Comparison of ENCODE assay signal across 1 cellular context in genomic region chr12:122895757-122896636, GRCh38.
A peak's percentile ranks its signal among the peaks of the same experiment; 100 is the strongest.
TF ChIP-seq lines count a peak whose summit lies in the region.

A gene with protein sequence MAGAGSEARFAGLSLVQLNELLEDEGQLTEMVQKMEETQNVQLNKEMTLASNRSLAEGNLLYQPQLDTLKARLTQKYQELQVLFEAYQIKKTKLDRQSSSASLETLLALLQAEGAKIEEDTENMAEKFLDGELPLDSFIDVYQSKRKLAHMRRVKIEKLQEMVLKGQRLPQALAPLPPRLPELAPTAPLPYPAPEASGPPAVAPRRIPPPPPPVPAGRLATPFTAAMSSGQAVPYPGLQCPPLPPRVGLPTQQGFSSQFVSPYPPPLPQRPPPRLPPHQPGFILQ (minus strand): TSS chr12:122896124. CDS start chr12:122896062, 62 bp downstream.

TF ChIP-seq in K562, 482 proteins besides CTCF, POLR2A, EP300 and RAD21 (continued from another document and continues in another):
- TF ChIP-seq, protein P1, sequence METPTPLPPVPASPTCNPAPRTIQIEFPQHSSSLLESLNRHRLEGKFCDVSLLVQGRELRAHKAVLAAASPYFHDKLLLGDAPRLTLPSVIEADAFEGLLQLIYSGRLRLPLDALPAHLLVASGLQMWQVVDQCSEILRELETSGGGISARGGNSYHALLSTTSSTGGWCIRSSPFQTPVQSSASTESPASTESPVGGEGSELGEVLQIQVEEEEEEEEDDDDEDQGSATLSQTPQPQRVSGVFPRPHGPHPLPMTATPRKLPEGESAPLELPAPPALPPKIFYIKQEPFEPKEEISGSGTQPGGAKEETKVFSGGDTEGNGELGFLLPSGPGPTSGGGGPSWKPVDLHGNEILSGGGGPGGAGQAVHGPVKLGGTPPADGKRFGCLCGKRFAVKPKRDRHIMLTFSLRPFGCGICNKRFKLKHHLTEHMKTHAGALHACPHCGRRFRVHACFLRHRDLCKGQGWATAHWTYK (CRISPR knock-in tag; IDR thresholded peaks at IDR 0.05): 0 out of 2 replicates have a peak, but pooled peaks have one; percentile 60
- TF ChIP-seq ZNF232 (CRISPR knock-in tag; IDR thresholded peaks at IDR 0.05): no peak
- TF ChIP-seq ZNF146 (CRISPR knock-in tag; IDR thresholded peaks at IDR 0.05; ENCODE audit: unreplicated experiment): no peak
- peak; percentile 65; the same call in 1 of the 2 replicates for TF ChIP-seq DMBX1 (CRISPR knock-in tag; IDR thresholded peaks at IDR 0.05; ENCODE audit: borderline replicate concordance)
- no peak for TF ChIP-seq ZNF609 (CRISPR knock-in tag; IDR thresholded peaks at IDR 0.05; ENCODE audit: borderline replicate concordance)
- peak; percentile 70 for TF ChIP-seq PHF20 (IDR thresholded peaks at IDR 0.05; ENCODE audit: partially characterized antibody)
- no peak for TF ChIP-seq MCM7 (IDR thresholded peaks at IDR 0.05)
- TF ChIP-seq PHTF2 (CRISPR knock-in tag; IDR thresholded peaks at IDR 0.05): no peak
- TF ChIP-seq, protein P2, sequence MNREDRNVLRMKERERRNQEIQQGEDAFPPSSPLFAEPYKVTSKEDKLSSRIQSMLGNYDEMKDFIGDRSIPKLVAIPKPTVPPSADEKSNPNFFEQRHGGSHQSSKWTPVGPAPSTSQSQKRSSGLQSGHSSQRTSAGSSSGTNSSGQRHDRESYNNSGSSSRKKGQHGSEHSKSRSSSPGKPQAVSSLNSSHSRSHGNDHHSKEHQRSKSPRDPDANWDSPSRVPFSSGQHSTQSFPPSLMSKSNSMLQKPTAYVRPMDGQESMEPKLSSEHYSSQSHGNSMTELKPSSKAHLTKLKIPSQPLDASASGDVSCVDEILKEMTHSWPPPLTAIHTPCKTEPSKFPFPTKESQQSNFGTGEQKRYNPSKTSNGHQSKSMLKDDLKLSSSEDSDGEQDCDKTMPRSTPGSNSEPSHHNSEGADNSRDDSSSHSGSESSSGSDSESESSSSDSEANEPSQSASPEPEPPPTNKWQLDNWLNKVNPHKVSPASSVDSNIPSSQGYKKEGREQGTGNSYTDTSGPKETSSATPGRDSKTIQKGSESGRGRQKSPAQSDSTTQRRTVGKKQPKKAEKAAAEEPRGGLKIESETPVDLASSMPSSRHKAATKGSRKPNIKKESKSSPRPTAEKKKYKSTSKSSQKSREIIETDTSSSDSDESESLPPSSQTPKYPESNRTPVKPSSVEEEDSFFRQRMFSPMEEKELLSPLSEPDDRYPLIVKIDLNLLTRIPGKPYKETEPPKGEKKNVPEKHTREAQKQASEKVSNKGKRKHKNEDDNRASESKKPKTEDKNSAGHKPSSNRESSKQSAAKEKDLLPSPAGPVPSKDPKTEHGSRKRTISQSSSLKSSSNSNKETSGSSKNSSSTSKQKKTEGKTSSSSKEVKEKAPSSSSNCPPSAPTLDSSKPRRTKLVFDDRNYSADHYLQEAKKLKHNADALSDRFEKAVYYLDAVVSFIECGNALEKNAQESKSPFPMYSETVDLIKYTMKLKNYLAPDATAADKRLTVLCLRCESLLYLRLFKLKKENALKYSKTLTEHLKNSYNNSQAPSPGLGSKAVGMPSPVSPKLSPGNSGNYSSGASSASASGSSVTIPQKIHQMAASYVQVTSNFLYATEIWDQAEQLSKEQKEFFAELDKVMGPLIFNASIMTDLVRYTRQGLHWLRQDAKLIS (CRISPR knock-in tag; IDR thresholded peaks at IDR 0.05): no peak
- no peak for TF ChIP-seq CREBBP (IDR thresholded peaks at IDR 0.05; ENCODE audit: low read depth, low read length)
- TF ChIP-seq, protein P3, sequence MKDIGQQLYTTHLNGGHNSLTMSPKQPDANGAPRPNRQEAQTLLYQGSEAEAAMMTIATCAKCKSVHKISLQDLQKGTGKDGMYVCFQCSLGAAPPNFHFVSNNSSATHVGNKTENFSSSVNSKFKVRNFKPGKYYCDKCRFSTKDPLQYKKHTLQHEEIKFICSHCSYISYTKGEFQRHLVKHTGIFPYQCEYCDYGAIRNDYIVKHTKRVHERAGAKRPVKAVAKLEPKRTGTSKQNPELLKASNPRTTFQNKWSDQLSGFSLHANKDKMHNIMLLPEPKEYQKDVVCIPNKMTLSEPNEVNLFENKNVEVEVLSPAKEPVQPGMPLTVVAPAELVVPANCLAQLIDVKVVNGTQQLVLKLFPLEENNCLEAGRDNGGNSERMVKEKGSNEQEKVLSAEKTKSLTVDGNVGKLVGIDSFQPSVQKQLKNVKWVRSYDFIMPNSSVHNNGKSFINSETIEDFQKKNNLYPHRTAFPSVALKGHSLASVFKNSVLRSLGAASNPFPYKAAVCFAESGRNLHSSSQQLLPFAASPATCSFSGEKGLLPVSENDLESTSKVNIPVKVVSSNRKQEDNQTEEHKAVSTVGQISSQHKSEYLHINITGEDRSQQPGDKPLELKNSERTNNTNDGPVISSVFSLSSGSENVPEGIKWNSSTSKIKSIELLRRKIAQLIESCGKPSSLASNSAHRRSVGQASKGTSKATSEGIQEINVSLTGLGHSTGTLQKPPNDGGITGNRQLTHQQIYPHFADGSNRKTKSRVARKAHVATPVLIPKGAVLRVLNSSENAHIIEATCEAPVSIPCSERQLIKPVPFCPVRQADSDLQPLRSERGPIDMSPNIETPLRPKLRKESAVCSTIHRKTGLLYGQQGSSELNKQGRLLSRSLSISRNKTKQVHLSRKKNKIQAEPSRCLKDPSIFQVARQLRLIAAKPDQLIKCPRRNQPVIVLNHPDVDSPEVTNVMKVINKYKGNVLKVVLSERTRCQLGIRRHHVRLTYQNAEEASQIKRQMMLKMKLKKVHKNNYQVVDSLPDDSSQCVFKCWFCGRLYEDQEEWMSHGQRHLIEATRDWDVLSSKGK (CRISPR knock-in tag; IDR thresholded peaks at IDR 0.05): no peak
- peak; percentile 76; the same call in 1 of the 2 replicates for TF ChIP-seq KAT7 (CRISPR knock-in tag; IDR thresholded peaks at IDR 0.05; ENCODE audit: borderline replicate concordance)
- peak; percentile 37; the same call in 1 of the 2 replicates for TF ChIP-seq POLR2H (tag; IDR thresholded peaks at IDR 0.05; ENCODE audit: low read depth)
- TF ChIP-seq, protein P4, sequence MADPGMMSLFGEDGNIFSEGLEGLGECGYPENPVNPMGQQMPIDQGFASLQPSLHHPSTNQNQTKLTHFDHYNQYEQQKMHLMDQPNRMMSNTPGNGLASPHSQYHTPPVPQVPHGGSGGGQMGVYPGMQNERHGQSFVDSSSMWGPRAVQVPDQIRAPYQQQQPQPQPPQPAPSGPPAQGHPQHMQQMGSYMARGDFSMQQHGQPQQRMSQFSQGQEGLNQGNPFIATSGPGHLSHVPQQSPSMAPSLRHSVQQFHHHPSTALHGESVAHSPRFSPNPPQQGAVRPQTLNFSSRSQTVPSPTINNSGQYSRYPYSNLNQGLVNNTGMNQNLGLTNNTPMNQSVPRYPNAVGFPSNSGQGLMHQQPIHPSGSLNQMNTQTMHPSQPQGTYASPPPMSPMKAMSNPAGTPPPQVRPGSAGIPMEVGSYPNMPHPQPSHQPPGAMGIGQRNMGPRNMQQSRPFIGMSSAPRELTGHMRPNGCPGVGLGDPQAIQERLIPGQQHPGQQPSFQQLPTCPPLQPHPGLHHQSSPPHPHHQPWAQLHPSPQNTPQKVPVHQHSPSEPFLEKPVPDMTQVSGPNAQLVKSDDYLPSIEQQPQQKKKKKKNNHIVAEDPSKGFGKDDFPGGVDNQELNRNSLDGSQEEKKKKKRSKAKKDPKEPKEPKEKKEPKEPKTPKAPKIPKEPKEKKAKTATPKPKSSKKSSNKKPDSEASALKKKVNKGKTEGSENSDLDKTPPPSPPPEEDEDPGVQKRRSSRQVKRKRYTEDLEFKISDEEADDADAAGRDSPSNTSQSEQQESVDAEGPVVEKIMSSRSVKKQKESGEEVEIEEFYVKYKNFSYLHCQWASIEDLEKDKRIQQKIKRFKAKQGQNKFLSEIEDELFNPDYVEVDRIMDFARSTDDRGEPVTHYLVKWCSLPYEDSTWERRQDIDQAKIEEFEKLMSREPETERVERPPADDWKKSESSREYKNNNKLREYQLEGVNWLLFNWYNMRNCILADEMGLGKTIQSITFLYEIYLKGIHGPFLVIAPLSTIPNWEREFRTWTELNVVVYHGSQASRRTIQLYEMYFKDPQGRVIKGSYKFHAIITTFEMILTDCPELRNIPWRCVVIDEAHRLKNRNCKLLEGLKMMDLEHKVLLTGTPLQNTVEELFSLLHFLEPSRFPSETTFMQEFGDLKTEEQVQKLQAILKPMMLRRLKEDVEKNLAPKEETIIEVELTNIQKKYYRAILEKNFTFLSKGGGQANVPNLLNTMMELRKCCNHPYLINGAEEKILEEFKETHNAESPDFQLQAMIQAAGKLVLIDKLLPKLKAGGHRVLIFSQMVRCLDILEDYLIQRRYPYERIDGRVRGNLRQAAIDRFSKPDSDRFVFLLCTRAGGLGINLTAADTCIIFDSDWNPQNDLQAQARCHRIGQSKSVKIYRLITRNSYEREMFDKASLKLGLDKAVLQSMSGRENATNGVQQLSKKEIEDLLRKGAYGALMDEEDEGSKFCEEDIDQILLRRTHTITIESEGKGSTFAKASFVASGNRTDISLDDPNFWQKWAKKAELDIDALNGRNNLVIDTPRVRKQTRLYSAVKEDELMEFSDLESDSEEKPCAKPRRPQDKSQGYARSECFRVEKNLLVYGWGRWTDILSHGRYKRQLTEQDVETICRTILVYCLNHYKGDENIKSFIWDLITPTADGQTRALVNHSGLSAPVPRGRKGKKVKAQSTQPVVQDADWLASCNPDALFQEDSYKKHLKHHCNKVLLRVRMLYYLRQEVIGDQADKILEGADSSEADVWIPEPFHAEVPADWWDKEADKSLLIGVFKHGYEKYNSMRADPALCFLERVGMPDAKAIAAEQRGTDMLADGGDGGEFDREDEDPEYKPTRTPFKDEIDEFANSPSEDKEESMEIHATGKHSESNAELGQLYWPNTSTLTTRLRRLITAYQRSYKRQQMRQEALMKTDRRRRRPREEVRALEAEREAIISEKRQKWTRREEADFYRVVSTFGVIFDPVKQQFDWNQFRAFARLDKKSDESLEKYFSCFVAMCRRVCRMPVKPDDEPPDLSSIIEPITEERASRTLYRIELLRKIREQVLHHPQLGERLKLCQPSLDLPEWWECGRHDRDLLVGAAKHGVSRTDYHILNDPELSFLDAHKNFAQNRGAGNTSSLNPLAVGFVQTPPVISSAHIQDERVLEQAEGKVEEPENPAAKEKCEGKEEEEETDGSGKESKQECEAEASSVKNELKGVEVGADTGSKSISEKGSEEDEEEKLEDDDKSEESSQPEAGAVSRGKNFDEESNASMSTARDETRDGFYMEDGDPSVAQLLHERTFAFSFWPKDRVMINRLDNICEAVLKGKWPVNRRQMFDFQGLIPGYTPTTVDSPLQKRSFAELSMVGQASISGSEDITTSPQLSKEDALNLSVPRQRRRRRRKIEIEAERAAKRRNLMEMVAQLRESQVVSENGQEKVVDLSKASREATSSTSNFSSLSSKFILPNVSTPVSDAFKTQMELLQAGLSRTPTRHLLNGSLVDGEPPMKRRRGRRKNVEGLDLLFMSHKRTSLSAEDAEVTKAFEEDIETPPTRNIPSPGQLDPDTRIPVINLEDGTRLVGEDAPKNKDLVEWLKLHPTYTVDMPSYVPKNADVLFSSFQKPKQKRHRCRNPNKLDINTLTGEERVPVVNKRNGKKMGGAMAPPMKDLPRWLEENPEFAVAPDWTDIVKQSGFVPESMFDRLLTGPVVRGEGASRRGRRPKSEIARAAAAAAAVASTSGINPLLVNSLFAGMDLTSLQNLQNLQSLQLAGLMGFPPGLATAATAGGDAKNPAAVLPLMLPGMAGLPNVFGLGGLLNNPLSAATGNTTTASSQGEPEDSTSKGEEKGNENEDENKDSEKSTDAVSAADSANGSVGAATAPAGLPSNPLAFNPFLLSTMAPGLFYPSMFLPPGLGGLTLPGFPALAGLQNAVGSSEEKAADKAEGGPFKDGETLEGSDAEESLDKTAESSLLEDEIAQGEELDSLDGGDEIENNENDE (IDR thresholded peaks at IDR 0.05; ENCODE audit: low read depth, low read length): no peak
- no peak for TF ChIP-seq MLX (CRISPR knock-in tag; conservative IDR thresholded peaks at IDR 0.05)
- TF ChIP-seq ZNF408 (CRISPR knock-in tag; IDR thresholded peaks at IDR 0.05; ENCODE audit: low read depth): no peak
- TF ChIP-seq, protein P5, sequence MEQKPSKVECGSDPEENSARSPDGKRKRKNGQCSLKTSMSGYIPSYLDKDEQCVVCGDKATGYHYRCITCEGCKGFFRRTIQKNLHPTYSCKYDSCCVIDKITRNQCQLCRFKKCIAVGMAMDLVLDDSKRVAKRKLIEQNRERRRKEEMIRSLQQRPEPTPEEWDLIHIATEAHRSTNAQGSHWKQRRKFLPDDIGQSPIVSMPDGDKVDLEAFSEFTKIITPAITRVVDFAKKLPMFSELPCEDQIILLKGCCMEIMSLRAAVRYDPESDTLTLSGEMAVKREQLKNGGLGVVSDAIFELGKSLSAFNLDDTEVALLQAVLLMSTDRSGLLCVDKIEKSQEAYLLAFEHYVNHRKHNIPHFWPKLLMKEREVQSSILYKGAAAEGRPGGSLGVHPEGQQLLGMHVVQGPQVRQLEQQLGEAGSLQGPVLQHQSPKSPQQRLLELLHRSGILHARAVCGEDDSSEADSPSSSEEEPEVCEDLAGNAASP (IDR thresholded peaks at IDR 0.05): no peak
- TF ChIP-seq NELFE (IDR thresholded peaks at IDR 0.05; ENCODE audit: insufficient read depth, insufficient read length): no peak
